30 cellular contexts compared by ENCODE assay signal in the genomic region with DNA sequence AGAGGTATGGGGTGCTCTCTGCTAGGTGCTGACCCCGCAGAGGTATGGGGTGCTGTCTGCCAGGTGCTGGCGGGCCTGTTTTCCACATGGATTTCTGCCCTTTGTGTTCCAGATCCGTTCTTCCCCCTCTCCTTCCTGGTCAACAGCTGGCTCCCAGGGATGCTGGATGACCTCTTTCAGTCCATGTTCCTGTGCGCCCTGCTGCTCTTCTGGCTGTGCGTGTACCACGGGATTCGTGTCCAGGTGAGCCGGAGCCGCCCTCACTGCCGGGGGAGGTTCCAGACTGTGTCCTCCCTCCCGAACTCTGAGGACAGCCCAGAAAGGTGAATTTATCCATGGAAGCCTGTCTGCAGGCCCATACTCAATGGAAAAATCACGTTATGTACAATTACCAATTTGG.
"Had no signal": no experiment of that assay in that cellular context is flagged by ENCODE, and none has a peak within 500 bp of the region (broad histone marks: within the 10 kb centered on the region; RNA-seq: fewer than 3 reads in every experiment).

No MANE protein-coding gene starts in this region.

- H3K27me3 ChIP-seq: dorsolateral prefrontal cortex, esophagus muscularis mucosa, foreskin keratinocyte, gastroesophageal sphincter, heart right ventricle, neural progenitor cell, right lobe of liver, suprapubic skin had no signal

- FAIRE-seq: colon, endothelial cell of umbilical vein, islet of Langerhans had no signal

- H3K4me1 Mint-ChIP-seq: neural progenitor cell had no signal

- H3K27me3 Mint-ChIP-seq: naive thymus-derived CD4-positive, alpha-beta T cell; progenitor cell of endocrine pancreas; stimulated activated naive CD8-positive, alpha-beta T cell treated with anti-CD3 and anti-CD28 coated beads, Interleukin-15, amount 100 ng/mL, for 72 hours; type B pancreatic cell had no signal

- H2AFZ ChIP-seq: neural progenitor cell, parathyroid adenoma had no signal

- H3K4me3 ChIP-seq: dorsolateral prefrontal cortex, esophagus muscularis mucosa, gastroesophageal sphincter, heart right ventricle, neural progenitor cell, right lobe of liver, smooth muscle cell, suprapubic skin had no signal

- DNase-seq: effector CD4-positive, alpha-beta T cell; foreskin keratinocyte; heart right ventricle; hippocampal formation; kidney glomerular epithelial cell; left colon; mesenchymal stem cell; midbrain; naive thymus-derived CD4-positive, alpha-beta T cell; right lobe of liver; stimulated activated CD4-positive, alpha-beta T cell treated with anti-CD3 and anti-CD28 coated beads, Interleukin-12 subunit alpha, Interleukin-12 subunit beta, amount 100 ng/mL, for 4 hours; stimulated activated CD4-positive, alpha-beta T cell treated with anti-CD3 and anti-CD28 coated beads, Interleukin-1b, Interleukin-23, amount 100 ng/mL, for 48 hours; stimulated activated CD4-positive, alpha-beta T cell treated with anti-CD3 and anti-CD28 coated beads, Interleukin-4, amount 100 ng/mL, for 1 hour; stimulated activated CD8-positive, alpha-beta memory T cell treated with anti-CD3 and anti-CD28 coated beads, Interleukin-4, amount 100 ng/mL, for 48 hours; stimulated activated naive CD4-positive, alpha-beta T cell; stimulated activated naive CD8-positive, alpha-beta T cell treated with anti-CD3 and anti-CD28 coated beads, Interleukin-15, amount 100 ng/mL, for 72 hours had no signal

- H3K9me3 Mint-ChIP-seq: endodermal cell; nephron; neural progenitor cell; stimulated activated naive CD8-positive, alpha-beta T cell treated with anti-CD3 and anti-CD28 coated beads, Interleukin-15, amount 100 ng/mL, for 72 hours; type B pancreatic cell had no signal

- H3K4me2 ChIP-seq: neural progenitor cell, smooth muscle cell had no signal

- ATAC-seq: gastroesophageal sphincter; left colon; naive thymus-derived CD4-positive, alpha-beta T cell; right lobe of liver; stimulated activated naive CD8-positive, alpha-beta T cell treated with anti-CD3 and anti-CD28 coated beads, Interleukin-15, amount 100 ng/mL, for 72 hours had no signal

- H3K27ac ChIP-seq: esophagus muscularis mucosa, foreskin keratinocyte, gastroesophageal sphincter, neural progenitor cell, parathyroid adenoma, right lobe of liver, suprapubic skin had no signal

- H3K9ac ChIP-seq: neural progenitor cell, parathyroid adenoma had no signal

- H3K36me3 ChIP-seq: neural progenitor cell had no signal

- H3K4me1 ChIP-seq: gastroesophageal sphincter, parathyroid adenoma, right lobe of liver, suprapubic skin had no signal

- H3K4me3 Mint-ChIP-seq: endodermal cell; naive thymus-derived CD4-positive, alpha-beta T cell; nephron; neural progenitor cell; stimulated activated naive CD8-positive, alpha-beta T cell treated with anti-CD3 and anti-CD28 coated beads, Interleukin-15, amount 100 ng/mL, for 72 hours; type B pancreatic cell had no signal

- H3K9me3 ChIP-seq: esophagus muscularis mucosa, gastroesophageal sphincter, heart right ventricle, right lobe of liver, suprapubic skin had no signal

- H3K27ac Mint-ChIP-seq: endodermal cell; naive thymus-derived CD4-positive, alpha-beta T cell; nephron; neural progenitor cell; progenitor cell of endocrine pancreas; type B pancreatic cell had no signal
